In the genomic region with DNA sequence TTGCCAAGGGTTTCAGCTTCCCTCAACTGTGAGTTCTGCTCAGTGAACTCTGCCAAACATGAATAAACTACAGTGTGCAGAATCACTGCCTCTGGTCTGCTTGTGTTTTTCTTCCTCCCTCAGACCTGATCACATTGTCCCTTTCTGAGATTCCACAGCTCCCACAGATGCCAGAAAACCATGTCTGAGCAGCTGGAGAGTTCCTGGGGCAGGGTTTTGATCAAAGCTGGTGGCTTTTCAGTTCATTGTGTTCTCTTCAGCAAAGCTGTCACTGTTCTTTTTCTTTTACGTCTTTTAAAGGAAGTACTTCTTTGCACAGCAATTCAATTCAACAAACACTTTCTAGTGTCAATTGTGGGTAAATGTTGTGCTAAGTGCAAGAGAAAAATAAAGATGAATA, we compare ENCODE assay signal across 17 cellular contexts.
"Had no signal": no experiment of that assay in that cellular context is flagged by ENCODE, and none has a peak within 500 bp of the region (broad histone marks: within the 10 kb centered on the region; RNA-seq: fewer than 3 reads in every experiment).

No MANE protein-coding gene starts in this region.

- H3K4me1 Mint-ChIP-seq: activated B cell treated with CpG ODN at 0.5 μM for 24 hours; activated naive CD4-positive, alpha-beta T cell treated with anti-CD3 and anti-CD28 coated beads, Interleukin-2, amount 50 U/mL, for 24 hours; naive B cell; stimulated activated naive CD8-positive, alpha-beta T cell treated with anti-CD3 and anti-CD28 coated beads, Interleukin-15, amount 100 ng/mL, for 72 hours; T-helper 17 cell had no signal

- H3K27me3 ChIP-seq: body of pancreas, esophagus squamous epithelium, spleen had no signal

- H3K36me3 ChIP-seq: esophagus squamous epithelium, spleen, thoracic aorta had no signal

- H3K9me3 ChIP-seq: body of pancreas, esophagus squamous epithelium, thoracic aorta had no signal

- H3K27me3 Mint-ChIP-seq: activated B cell treated with CpG ODN at 0.5 μM for 24 hours; activated CD8-positive, alpha-beta T cell treated with anti-CD3 and anti-CD28 coated beads for 36 hours; activated naive CD4-positive, alpha-beta T cell treated with anti-CD3 and anti-CD28 coated beads, Interleukin-2, amount 50 U/mL, for 24 hours; naive B cell; stimulated activated naive CD8-positive, alpha-beta T cell treated with anti-CD3 and anti-CD28 coated beads, Interleukin-15, amount 100 ng/mL, for 72 hours; T-helper 17 cell had no signal

- H3K36me3 Mint-ChIP-seq: activated naive CD4-positive, alpha-beta T cell treated with anti-CD3 and anti-CD28 coated beads, Interleukin-2, amount 50 U/mL, for 24 hours; naive B cell had no signal

- H3K27ac ChIP-seq: body of pancreas, esophagus squamous epithelium, spleen, thoracic aorta had no signal

- H3K4me1 ChIP-seq: body of pancreas, esophagus squamous epithelium, spleen had no signal

- DNase-seq: activated B cell treated with CpG ODN at 0.5 μM for 24 hours; activated CD4-positive, alpha-beta T cell treated with anti-CD3 and anti-CD28 coated beads for 48 hours; activated CD8-positive, alpha-beta T cell treated with anti-CD3 and anti-CD28 coated beads for 36 hours; activated effector memory CD4-positive, alpha-beta T cell treated with Interleukin-2 at 50 U/mL for 16 hours; activated T-cell treated with anti-CD3 and anti-CD28 coated beads, Interleukin-2, amount 50 U/mL, for 4 hours; body of pancreas; cerebellar nuclear complex; esophagus squamous epithelium; glutamatergic neuron; kidney glomerular epithelial cell; naive B cell; right cardiac atrium; spleen; stimulated activated naive CD8-positive, alpha-beta T cell treated with anti-CD3 and anti-CD28 coated beads, Interleukin-15, amount 100 ng/mL, for 72 hours; T-helper 17 cell had no signal

- H3K4me3 Mint-ChIP-seq: activated B cell treated with CpG ODN at 0.5 μM for 24 hours; activated CD8-positive, alpha-beta T cell treated with anti-CD3 and anti-CD28 coated beads for 36 hours; activated naive CD4-positive, alpha-beta T cell treated with anti-CD3 and anti-CD28 coated beads, Interleukin-2, amount 50 U/mL, for 24 hours; activated T-cell treated with anti-CD3 and anti-CD28 coated beads, Interleukin-2, amount 50 U/mL, for 4 hours; naive B cell; stimulated activated naive CD8-positive, alpha-beta T cell treated with anti-CD3 and anti-CD28 coated beads, Interleukin-15, amount 100 ng/mL, for 72 hours; T-helper 17 cell had no signal

- H3K27ac Mint-ChIP-seq: activated B cell treated with CpG ODN at 0.5 μM for 24 hours; activated CD8-positive, alpha-beta T cell treated with anti-CD3 and anti-CD28 coated beads for 36 hours; activated naive CD4-positive, alpha-beta T cell treated with anti-CD3 and anti-CD28 coated beads, Interleukin-2, amount 50 U/mL, for 24 hours; naive B cell; stimulated activated naive CD8-positive, alpha-beta T cell treated with anti-CD3 and anti-CD28 coated beads, Interleukin-15, amount 100 ng/mL, for 72 hours; T-helper 17 cell had no signal

- H3K4me3 ChIP-seq: body of pancreas, esophagus squamous epithelium, spleen, thoracic aorta had no signal
